Comparison of ENCODE assay signal across 11 cellular contexts in genomic region chr7:137895301-137896201, GRCh38. TPM values are rescaled to one million over a fixed set of nuclear protein-coding genes. Genes with fewer than 3 reads are reported as not detected.
A peak's percentile ranks its signal among the peaks of the same experiment; 100 is the strongest.
DNase-seq lines count a peak whose midpoint lies in the region; ATAC-seq and TF ChIP-seq lines count a peak whose summit lies in the region.
"Had no signal": no experiment of that assay in that cellular context is flagged by ENCODE, and none has a peak within 500 bp of the region (broad histone marks: within the 10 kb centered on the region; RNA-seq: fewer than 3 reads in every experiment).

No MANE protein-coding gene starts in this region.

- no TSS peak for BruUV-seq in A673 (replicated peaks; lab: Mats Ljungman, UMichigan)

- DNase-seq in natural killer cell treated with Interleukin-12 subunit alpha and Interleukin-12 subunit beta and Interleukin-15 and Interleukin-18, amount 100 ng/mL, for 72 hours (ENCODE audit: low spot score) = no peak
- DNase-seq in natural killer cell (no peak), upper lobe of right lung (no peak), NCI-H2081 treated with DMSO at 0.1 percent for 48 hours (lab: John Stamatoyannopoulos, UW) (no peak), A673 (ENCODE audit: low spot score) (no peak), sciatic nerve (ENCODE audit: low spot score) (no peak)
- DNase-seq: adrenal gland had no signal

- intact Hi-C loops in natural killer cell (cut with micrococcal nuclease) (loop anchor here (5.0 kb wide), 1 partner anchor 288 kb away; no protein-coding TSS in a partner anchor), upper lobe of right lung (cut with DNase I) (no loop called here), A673 (cut with micrococcal nuclease; ENCODE audit: unreplicated experiment) (no loop called here), sciatic nerve (cut with DNase I) (loop anchor here (10.0 kb wide), 1 partner anchor 241 kb away; no protein-coding TSS in a partner anchor)

- peak; percentile 59 to 82 for ATAC-seq in natural killer cell treated with Interleukin-12 subunit alpha and Interleukin-12 subunit beta and Interleukin-15 and Interleukin-18, amount 100 ng/mL, for 72 hours
- no peak for ATAC-seq in natural killer cell
- peak; percentile 74 for ATAC-seq in HG02571 (IDR thresholded peaks at IDR 0.05; ENCODE audit: unreplicated experiment)
- ATAC-seq in HG03520 (IDR thresholded peaks at IDR 0.05; ENCODE audit: unreplicated experiment) = peak; percentile 78
- peak; percentile 37 for ATAC-seq in upper lobe of right lung
- ATAC-seq in sciatic nerve = no peak
- ATAC-seq: left lobe of liver had no signal

- H3K27ac Mint-ChIP-seq in natural killer cell treated with Interleukin-12 subunit alpha and Interleukin-12 subunit beta and Interleukin-15 and Interleukin-18, amount 100 ng/mL, for 72 hours = peak overlapping the region; percentile 87 to 93
- no peak overlapping the region for H3K27ac Mint-ChIP-seq in natural killer cell

- H3K9me3 ChIP-seq in upper lobe of right lung (no peaks in the 10 kb centered on the region), A673 (ENCODE audit: low read depth, low read length, poor library complexity, severe bottlenecking) (no peaks in the 10 kb centered on the region)
- H3K9me3 ChIP-seq: adrenal gland had no signal

- H3K4me3 Mint-ChIP-seq in natural killer cell treated with Interleukin-12 subunit alpha and Interleukin-12 subunit beta and Interleukin-15 and Interleukin-18, amount 100 ng/mL, for 72 hours = peak overlapping the region; percentile 82
- H3K4me3 Mint-ChIP-seq in natural killer cell = no peak overlapping the region

- CTCF ChIA-PET in A673 (lab: Charles Lee) = no interaction called here

- H3K27ac ChIP-seq in upper lobe of right lung (no peak overlapping the region), A673 (ENCODE audit: low read depth, low read length, poor library complexity, severe bottlenecking) (no peak overlapping the region)
- H3K27ac ChIP-seq: adrenal gland, C4-2B had no signal

- H3K4me3 ChIP-seq in upper lobe of right lung = no peak overlapping the region
- H3K4me3 ChIP-seq in A673 (ENCODE audit: low read depth, low read length, poor library complexity, severe bottlenecking) = no peak overlapping the region
- H3K4me3 ChIP-seq: adrenal gland had no signal

- H3K36me3 ChIP-seq in upper lobe of right lung (peaks cover 68% of the 10 kb centered on the region), A673 (ENCODE audit: insufficient read depth, low read length, poor library complexity, severe bottlenecking) (no peaks in the 10 kb centered on the region)

- H3K27me3 ChIP-seq in upper lobe of right lung (no peaks in the 10 kb centered on the region), A673 (replicated peaks; ENCODE audit: insufficient read depth, low read depth, low read length, poor library complexity) (no peaks in the 10 kb centered on the region)
- H3K27me3 ChIP-seq: adrenal gland had no signal

- POLR2A ChIA-PET in A673 (lab: Charles Lee; ENCODE audit: low non-redundant PET) = no interaction called here

- peaks cover 10% of the 10 kb centered on the region for H3K4me1 ChIP-seq in upper lobe of right lung
- peaks cover 15% of the 10 kb centered on the region for H3K4me1 ChIP-seq in A673 (ENCODE audit: insufficient read depth, low read length, poor library complexity, severe bottlenecking)

- no peaks in the 10 kb centered on the region for H3K27me3 Mint-ChIP-seq in natural killer cell treated with Interleukin-12 subunit alpha and Interleukin-12 subunit beta and Interleukin-15 and Interleukin-18, amount 100 ng/mL, for 72 hours
- H3K27me3 Mint-ChIP-seq in natural killer cell (ENCODE audit: low read depth in 2 of 2) = no peaks in the 10 kb centered on the region

- H3K36me3 Mint-ChIP-seq in natural killer cell treated with Interleukin-12 subunit alpha and Interleukin-12 subunit beta and Interleukin-15 and Interleukin-18, amount 100 ng/mL, for 72 hours = peaks cover 17% of the 10 kb centered on the region
- no peaks in the 10 kb centered on the region for H3K36me3 Mint-ChIP-seq in natural killer cell

- TF ChIP-seq CTCF in natural killer cell (IDR thresholded peaks at IDR 0.05) (no peak), upper lobe of right lung (IDR thresholded peaks at IDR 0.05) (no peak), A673 (conservative IDR thresholded peaks at IDR 0.05; ENCODE audit: low read depth, low read length) (no peak)

- peaks cover 28 to 39% of the 10 kb centered on the region in 2 donors for H3K4me1 Mint-ChIP-seq in natural killer cell treated with Interleukin-12 subunit alpha and Interleukin-12 subunit beta and Interleukin-15 and Interleukin-18, amount 100 ng/mL, for 72 hours (ENCODE audit: low read depth in 2 of 2)
- peaks cover 10 to 13% of the 10 kb centered on the region in 2 donors for H3K4me1 Mint-ChIP-seq in natural killer cell

- H3K9me3 Mint-ChIP-seq in natural killer cell treated with Interleukin-12 subunit alpha and Interleukin-12 subunit beta and Interleukin-15 and Interleukin-18, amount 100 ng/mL, for 72 hours = no peaks in the 10 kb centered on the region
- no peaks in the 10 kb centered on the region for H3K9me3 Mint-ChIP-seq in natural killer cell

RNA-seq across cellular contexts. Expression of gene DGKI, which starts 48.8 kb away (rescaled TPM):
- 1 to 10 TPM; 1.5 to 4.4 TPM for total RNA-seq in natural killer cell treated with Interleukin-12 subunit alpha and Interleukin-12 subunit beta and Interleukin-15 and Interleukin-18, amount 100 ng/mL, for 72 hours
- under 1 TPM in 1 of 3 donors, not detected in 2; 0.53 TPM for total RNA-seq in natural killer cell
- 0.67 TPM for total RNA-seq in upper lobe of right lung
- 0.39 TPM in 1 of 2 replicates, not detected in the other for total RNA-seq in A673 (2021)
- 2.3 TPM for total RNA-seq in sciatic nerve

Comparison
In these comparisons a context has a peak if more than half of its experiments do, and no peak if none do; other contexts are left out.
1. ATAC-seq: peak in natural killer cell treated with Interleukin-12 subunit alpha and Interleukin-12 subunit beta and Interleukin-15 and Interleukin-18, amount 100 ng/mL, for 72 hours (2 of 2), HG02571 (single experiment), HG03520 (single experiment) and upper lobe of right lung (single experiment); none in natural killer cell (0 of 3) and sciatic nerve (single experiment).
2. H3K27ac Mint-ChIP-seq: peak in natural killer cell treated with Interleukin-12 subunit alpha and Interleukin-12 subunit beta and Interleukin-15 and Interleukin-18, amount 100 ng/mL, for 72 hours (2 of 2); none in natural killer cell (0 of 2).
3. intact Hi-C loops: an anchor here in natural killer cell (5.0 kb wide) and sciatic nerve (10.0 kb wide); none called in upper lobe of right lung and A673.